ENCODE assay signal across 8 cellular contexts in genomic region chrX:15242899-15243555, GRCh38. TPM values are rescaled to one million over a fixed set of nuclear protein-coding genes. Genes with fewer than 3 reads are reported as not detected.
A peak's percentile ranks its signal among the peaks of the same experiment; 100 is the strongest.
DNase-seq lines count a peak whose midpoint lies in the region; ATAC-seq and TF ChIP-seq lines count a peak whose summit lies in the region.

No MANE protein-coding gene starts in this region.

- H3K14ac ChIP-seq in trophoblast cell (ENCODE audit: low read length): no peak overlapping the region

- no peak overlapping the region for H3K4me3 ChIP-seq in fibroblast of the aortic adventitia (ENCODE audit: low read depth, low read length)
- H3K4me3 ChIP-seq in trophoblast cell (ENCODE audit: low read depth, low read length): no peak overlapping the region

- H3K4me2 ChIP-seq in trophoblast cell (ENCODE audit: low read length): no peak overlapping the region

- no peak overlapping the region for H4K8ac ChIP-seq in trophoblast cell (ENCODE audit: low read depth, low read length)

- no peaks in the 10 kb centered on the region for H3K36me3 ChIP-seq in trophoblast cell (ENCODE audit: control insufficient read depth in 1 of 2, insufficient read depth in 2 of 2, low read length in 2 of 2)

- no peak overlapping the region for H4K12ac ChIP-seq in trophoblast cell (ENCODE audit: low read depth, low read length)

- DNase-seq in CD1c-positive myeloid dendritic cell (ENCODE audit: extremely low spot score) (peak; percentile 62), GM19238 (ENCODE audit: insufficient read length, low spot score) (peak; percentile 21), NCI-H2227 treated with DMSO at 0.1 percent for 48 hours (lab: John Stamatoyannopoulos, UW) (peak; percentile 3), fibroblast of the aortic adventitia (ENCODE audit: low read depth) (peak; percentile 60), trophoblast cell (peak; percentile 30 to 68)
- DNase-seq in activated CD4-positive, alpha-beta T cell treated with anti-CD3 and anti-CD28 coated beads, Interleukin-2, amount 50 U/mL, for 1 hour: peak; percentile 24

- no peaks in the 10 kb centered on the region for H3K4me1 Mint-ChIP-seq in stimulated activated memory B cell treated with anti-CD40 and anti-IgM and Interleukin-4, amounts not matched to agents 10 μg/mL and 1 μg/mL and 100 μg/mL, for 72 hours

- no peak overlapping the region for H4K91ac ChIP-seq in trophoblast cell (ENCODE audit: low read depth, low read length)

- no CpG with 5 or more reads among the region's 5 CpGs for WGBS in trophoblast cell (ENCODE audit: extremely low coverage, insufficient coverage, insufficient read length)

- no peak overlapping the region for H2AK5ac ChIP-seq in trophoblast cell (ENCODE audit: low read length)

- no peak overlapping the region for H2BK5ac ChIP-seq in trophoblast cell (ENCODE audit: low read depth, low read length, poor library complexity)

- no peaks in the 10 kb centered on the region for H3K27me3 Mint-ChIP-seq in stimulated activated memory B cell treated with anti-CD40 and anti-IgM and Interleukin-4, amounts not matched to agents 10 μg/mL and 1 μg/mL and 100 μg/mL, for 72 hours

- H3K18ac ChIP-seq in trophoblast cell (ENCODE audit: low read length): no peak overlapping the region

- H3K4me1 ChIP-seq in trophoblast cell (ENCODE audit: control insufficient read depth in 1 of 2, insufficient read depth in 2 of 2, low read length in 2 of 2): no peaks in the 10 kb centered on the region

- no peak overlapping the region for H3K4me3 Mint-ChIP-seq in stimulated activated memory B cell treated with anti-CD40 and anti-IgM and Interleukin-4, amounts not matched to agents 10 μg/mL and 1 μg/mL and 100 μg/mL, for 72 hours

- no peaks in the 10 kb centered on the region for H3K36me3 Mint-ChIP-seq in stimulated activated memory B cell treated with anti-CD40 and anti-IgM and Interleukin-4, amounts not matched to agents 10 μg/mL and 1 μg/mL and 100 μg/mL, for 72 hours

- H2BK12ac ChIP-seq in trophoblast cell (ENCODE audit: low read length): no peak overlapping the region

- H3K9me3 ChIP-seq in trophoblast cell (ENCODE audit: insufficient read depth, low read depth, low read length): no peaks in the 10 kb centered on the region

- no peak overlapping the region for H2AFZ ChIP-seq in trophoblast cell (ENCODE audit: insufficient read depth, low read length, poor library complexity)

- H3K4ac ChIP-seq in trophoblast cell (ENCODE audit: low read depth, low read length): no peak overlapping the region

- H3K27ac Mint-ChIP-seq in stimulated activated memory B cell treated with anti-CD40 and anti-IgM and Interleukin-4, amounts not matched to agents 10 μg/mL and 1 μg/mL and 100 μg/mL, for 72 hours: no peak overlapping the region

- H3K27me3 ChIP-seq in trophoblast cell (ENCODE audit: insufficient read depth, low read length): no peaks in the 10 kb centered on the region

- no peak overlapping the region for H2BK120ac ChIP-seq in trophoblast cell (ENCODE audit: insufficient read depth, low read length, poor library complexity)

- H3K79me2 ChIP-seq in trophoblast cell (ENCODE audit: control insufficient read depth, insufficient read depth, low read length, poor library complexity): no peaks in the 10 kb centered on the region

- no peak for ATAC-seq in stimulated activated memory B cell treated with anti-CD40 and anti-IgM and Interleukin-4, amounts not matched to agents 10 μg/mL and 1 μg/mL and 100 μg/mL, for 72 hours
- ATAC-seq in GM19395 (IDR thresholded peaks at IDR 0.05; ENCODE audit: unreplicated experiment): no peak

- H3K79me1 ChIP-seq in trophoblast cell (ENCODE audit: low read length): no peaks in the 10 kb centered on the region

- H3K23ac ChIP-seq in trophoblast cell (ENCODE audit: low read length): no peak overlapping the region

- H3K27ac ChIP-seq in trophoblast cell (ENCODE audit: low read depth, low read length): no peak overlapping the region

- H3K9ac ChIP-seq in trophoblast cell (ENCODE audit: low read length): no peak overlapping the region

- TF ChIP-seq CTCF in fibroblast of the aortic adventitia (IDR thresholded peaks at IDR 0.05; ENCODE audit: insufficient read depth, low read length): peak; percentile 59

- H3K9me3 Mint-ChIP-seq in stimulated activated memory B cell treated with anti-CD40 and anti-IgM and Interleukin-4, amounts not matched to agents 10 μg/mL and 1 μg/mL and 100 μg/mL, for 72 hours: no peaks in the 10 kb centered on the region

RNA-seq across cellular contexts. Expression of gene ASB9, which starts 26.9 kb away (rescaled TPM):
- total RNA-seq in fibroblast of the aortic adventitia (ENCODE audit: low replicate concordance): 0.18 TPM in 1 of 2 replicates, not detected in the other
- 0.11 and 0.12 TPM in 2 replicates for polyA plus RNA-seq in trophoblast cell (2013)

Comparison
In these comparisons a context has a peak if more than half of its experiments do, and no peak if none do; other contexts are left out.
1. DNase-seq: peak in every context shown above with its lines; median percentile 62 in CD1c-positive myeloid dendritic cell; 60 in fibroblast of the aortic adventitia; 49 in trophoblast cell; 24 in activated CD4-positive, alpha-beta T cell treated with anti-CD3 and anti-CD28 coated beads, Interleukin-2, amount 50 U/mL, for 1 hour; 21 in GM19238; 3 in NCI-H2227 treated with DMSO at 0.1 percent for 48 hours.